In the genomic region with DNA sequence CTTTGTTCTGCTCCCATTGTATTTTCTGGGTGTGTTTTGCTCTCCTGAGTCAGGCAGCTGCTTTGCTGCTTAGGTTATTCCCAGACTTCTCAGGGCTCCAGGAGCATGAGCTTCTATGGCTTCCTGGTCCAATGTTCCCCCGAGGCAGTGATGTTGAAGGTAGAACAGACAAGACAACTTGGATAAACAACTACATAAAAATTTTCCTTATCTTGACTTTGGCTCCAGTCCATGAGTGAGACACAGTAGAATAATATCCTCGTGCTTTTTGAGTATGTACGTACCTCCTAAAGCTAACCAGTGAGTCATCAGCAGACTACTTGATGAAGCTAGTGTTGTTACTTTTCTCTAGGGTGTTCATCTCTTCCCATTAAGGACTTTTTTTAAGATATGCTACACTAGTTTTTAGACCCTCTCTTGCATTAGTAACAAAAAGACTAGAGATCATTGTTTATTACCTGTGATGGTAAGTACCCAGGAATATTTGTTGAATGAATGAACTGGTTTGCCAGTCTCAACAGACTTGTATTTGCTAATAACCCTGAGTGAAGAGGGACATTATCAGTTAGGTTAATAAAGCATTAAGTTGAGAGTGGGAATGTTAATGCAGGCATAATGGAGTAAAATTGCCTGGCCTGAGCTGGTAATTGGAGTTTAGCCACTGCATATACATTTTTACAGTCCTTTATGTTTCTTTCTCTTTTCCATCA, we compare ENCODE assay signal across 10 cellular contexts.
A peak's percentile ranks its signal among the peaks of the same experiment; 100 is the strongest.
DNase-seq lines count a peak whose midpoint lies in the region; ATAC-seq lines count a peak whose summit lies in the region.
"Had no signal": no experiment of that assay in that cellular context is flagged by ENCODE, and none has a peak within 500 bp of the region (broad histone marks: within the 10 kb centered on the region; RNA-seq: fewer than 3 reads in every experiment).

No MANE protein-coding gene starts in this region.

- peak overlapping the region; percentile 97 for H3K27ac ChIP-seq in ACC112 (ENCODE audit: low read depth, low read length)

- H3K36me3 ChIP-seq in ACC112 (ENCODE audit: insufficient read depth, low read length), result no peaks in the 10 kb centered on the region

- H3K4me3 ChIP-seq in ACC112 (ENCODE audit: low read depth, low read length), result peak overlapping the region; percentile 62

- peak overlapping the region; percentile 71 for H2AFZ ChIP-seq in ACC112 (ENCODE audit: low read length, unreplicated experiment)

- DNase-seq in HT-29 (ENCODE audit: low spot score), result peak; percentile 56
- DNase-seq in amniotic epithelial cell (ENCODE audit: low read depth), result peak; percentile 99
- DNase-seq in kidney glomerular epithelial cell (lab: John Stamatoyannopoulos, UW), result peak; percentile 89
- DNase-seq in MV-4-11 (lab: John Stamatoyannopoulos, UW), result no peak
- DNase-seq in NOMO-1 (lab: John Stamatoyannopoulos, UW; ENCODE audit: unreplicated experiment in 2 of 2), result no peak
- DNase-seq in OCI-M1 (lab: John Stamatoyannopoulos, UW), result no peak
- DNase-seq: activated B cell treated with CpG ODN at 0.5 μM for 24 hours; stimulated activated CD4-positive, alpha-beta T cell treated with anti-CD3 and anti-CD28 coated beads, Interleukin-12 subunit alpha, Interleukin-12 subunit beta, amount 100 ng/mL, for 4 hours had no signal

- H3K79me2 ChIP-seq in ACC112 (ENCODE audit: control insufficient read depth, insufficient read depth, low read length, unreplicated experiment), result no peaks in the 10 kb centered on the region

- H3K27me3 ChIP-seq in ACC112 (ENCODE audit: insufficient read depth, low read length), result no peaks in the 10 kb centered on the region

- ATAC-seq in GM18861 (IDR thresholded peaks at IDR 0.05; ENCODE audit: unreplicated experiment), result no peak

- peaks cover 40% of the 10 kb centered on the region for H3K4me1 ChIP-seq in ACC112 (ENCODE audit: control insufficient read depth, insufficient read depth, low read length, unreplicated experiment)

Comparison
In these comparisons a context has a peak if more than half of its experiments do, and no peak if none do; other contexts are left out.
1. DNase-seq: peak in HT-29 (single experiment), amniotic epithelial cell (single experiment) and kidney glomerular epithelial cell (single experiment); none in MV-4-11 (single experiment), NOMO-1 (0 of 2) and OCI-M1 (single experiment).